Comparison of ENCODE assay signal across 1 cellular context in the genomic region with DNA sequence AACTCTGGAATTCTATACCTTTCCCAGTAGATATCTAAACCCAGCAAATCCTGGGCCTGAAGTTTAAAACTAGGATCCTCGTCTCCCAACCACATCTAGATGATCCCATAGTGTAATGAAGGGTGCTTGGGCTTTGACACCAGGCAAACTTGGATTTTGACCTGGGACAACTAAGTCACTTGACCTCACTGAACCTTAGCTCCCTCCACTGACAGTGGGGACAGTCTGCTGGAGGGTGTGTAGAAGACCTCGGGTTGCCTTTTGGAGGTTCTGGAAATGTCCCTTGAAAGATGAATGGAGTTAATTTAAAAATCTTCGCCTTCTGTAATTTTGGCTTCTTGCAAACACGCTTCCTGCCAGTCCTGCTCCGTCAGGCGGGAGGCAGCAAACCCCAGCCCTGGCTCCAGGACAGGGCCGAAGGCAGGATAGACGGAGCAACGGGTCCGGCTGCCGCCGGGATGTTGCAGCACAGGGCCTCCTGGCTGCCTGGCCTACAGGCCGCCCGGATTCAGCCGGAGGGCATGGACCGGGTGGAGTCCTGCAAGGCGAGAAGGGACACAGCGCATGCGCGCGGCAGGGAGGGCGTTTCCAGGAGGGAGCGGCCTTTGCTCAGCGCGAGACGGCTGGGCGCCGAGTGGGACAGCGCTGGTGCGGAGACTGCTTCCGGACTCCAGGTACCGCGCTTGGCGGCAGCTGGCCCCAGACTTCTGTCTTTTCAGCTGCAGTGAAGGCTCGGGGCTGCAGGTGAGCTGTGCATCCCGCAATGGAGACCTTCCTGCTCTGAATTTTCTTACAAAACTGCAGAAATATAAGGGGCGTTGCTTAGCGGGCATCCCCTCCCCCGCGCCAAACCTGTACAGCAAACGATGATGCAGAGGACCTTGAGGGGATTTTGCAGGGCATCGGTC.
TF ChIP-seq lines count a peak whose summit lies in the region.

A gene with protein sequence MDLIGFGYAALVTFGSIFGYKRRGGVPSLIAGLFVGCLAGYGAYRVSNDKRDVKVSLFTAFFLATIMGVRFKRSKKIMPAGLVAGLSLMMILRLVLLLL (plus strand): TSS at position 612 of the 908 bp plus-strand sequence. CDS start 5,990 bp downstream, outside the sequence.

TF ChIP-seq in HepG2, 621 proteins besides CTCF, POLR2A, EP300 and RAD21 (continued from another document and continues in another):
- TF ChIP-seq, protein P1, sequence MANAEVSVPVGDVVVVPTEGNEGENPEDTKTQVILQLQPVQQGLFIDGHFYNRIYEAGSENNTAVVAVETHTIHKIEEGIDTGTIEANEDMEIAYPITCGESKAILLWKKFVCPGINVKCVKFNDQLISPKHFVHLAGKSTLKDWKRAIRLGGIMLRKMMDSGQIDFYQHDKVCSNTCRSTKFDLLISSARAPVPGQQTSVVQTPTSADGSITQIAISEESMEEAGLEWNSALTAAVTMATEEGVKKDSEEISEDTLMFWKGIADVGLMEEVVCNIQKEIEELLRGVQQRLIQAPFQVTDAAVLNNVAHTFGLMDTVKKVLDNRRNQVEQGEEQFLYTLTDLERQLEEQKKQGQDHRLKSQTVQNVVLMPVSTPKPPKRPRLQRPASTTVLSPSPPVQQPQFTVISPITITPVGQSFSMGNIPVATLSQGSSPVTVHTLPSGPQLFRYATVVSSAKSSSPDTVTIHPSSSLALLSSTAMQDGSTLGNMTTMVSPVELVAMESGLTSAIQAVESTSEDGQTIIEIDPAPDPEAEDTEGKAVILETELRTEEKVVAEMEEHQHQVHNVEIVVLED (CRISPR knock-in tag; IDR thresholded peaks at IDR 0.05; ENCODE audit: borderline replicate concordance), result peak; percentile 62; the same call in 1 of the 2 replicates
- TF ChIP-seq ZNF788 (CRISPR knock-in tag; IDR thresholded peaks at IDR 0.05; ENCODE audit: borderline replicate concordance) (peak; percentile 81; the same call in 1 of the 2 replicates), ZNF614 (CRISPR knock-in tag; IDR thresholded peaks at IDR 0.05; ENCODE audit: borderline replicate concordance) (peak; percentile 72; the same call in 1 of the 2 replicates), ZNF260 (CRISPR knock-in tag; IDR thresholded peaks at IDR 0.05; ENCODE audit: borderline replicate concordance, low read depth) (no peak), ZFP36 (IDR thresholded peaks at IDR 0.05; ENCODE audit: borderline replicate concordance, low read depth, low read length, partially characterized antibody) (no peak), SALL2 (CRISPR knock-in tag; IDR thresholded peaks at IDR 0.05) (peak; percentile 95), TGIF2 (CRISPR knock-in tag; IDR thresholded peaks at IDR 0.05) (peak; percentile 76), WIZ (CRISPR knock-in tag; IDR thresholded peaks at IDR 0.05) (no peak), ZNF607 (CRISPR knock-in tag; IDR thresholded peaks at IDR 0.05; ENCODE audit: borderline replicate concordance) (no peak; the same call in 1 of the 2 replicates), ZNF652 (CRISPR knock-in tag; IDR thresholded peaks at IDR 0.05; ENCODE audit: borderline replicate concordance, low read depth) (no peak), HHEX (CRISPR knock-in tag; IDR thresholded peaks at IDR 0.05) (no peak), CCAR2 (optimal IDR thresholded peaks at IDR 0.05; ENCODE audit: low read depth, low read length) (no peak), HOXA7 (CRISPR knock-in tag; IDR thresholded peaks at IDR 0.05) (no peak), REXO4 (CRISPR knock-in tag; IDR thresholded peaks at IDR 0.05; ENCODE audit: borderline replicate concordance) (no peak), NCOR1 (IDR thresholded peaks at IDR 0.05; ENCODE audit: borderline replicate concordance, low read length) (peak; percentile 46; the same call in 1 of the 2 replicates), MED13 (CRISPR knock-in tag; IDR thresholded peaks at IDR 0.05) (peak; percentile 43; the same call in 1 of the 2 replicates), ZNF83 (CRISPR knock-in tag; IDR thresholded peaks at IDR 0.05; ENCODE audit: borderline replicate concordance) (peak; percentile 22; the same call in 1 of the 2 replicates), ZNF567 (CRISPR knock-in tag; IDR thresholded peaks at IDR 0.05; ENCODE audit: borderline replicate concordance) (peak; percentile 92; the same call in 1 of the 2 replicates), ETV6 (CRISPR knock-in tag; conservative IDR thresholded peaks at IDR 0.05) (peak; percentile 76), ZFP36L2 (CRISPR knock-in tag; IDR thresholded peaks at IDR 0.05) (0 out of 2 replicates have a peak, but pooled peaks have one; percentile 60)
- TF ChIP-seq, protein P2, sequence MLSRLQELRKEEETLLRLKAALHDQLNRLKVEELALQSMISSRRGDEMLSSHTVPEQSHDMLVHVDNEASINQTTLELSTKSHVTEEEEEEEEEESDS (CRISPR knock-in tag; IDR thresholded peaks at IDR 0.05; ENCODE audit: borderline replicate concordance), result no peak
- TF ChIP-seq, protein P3, sequence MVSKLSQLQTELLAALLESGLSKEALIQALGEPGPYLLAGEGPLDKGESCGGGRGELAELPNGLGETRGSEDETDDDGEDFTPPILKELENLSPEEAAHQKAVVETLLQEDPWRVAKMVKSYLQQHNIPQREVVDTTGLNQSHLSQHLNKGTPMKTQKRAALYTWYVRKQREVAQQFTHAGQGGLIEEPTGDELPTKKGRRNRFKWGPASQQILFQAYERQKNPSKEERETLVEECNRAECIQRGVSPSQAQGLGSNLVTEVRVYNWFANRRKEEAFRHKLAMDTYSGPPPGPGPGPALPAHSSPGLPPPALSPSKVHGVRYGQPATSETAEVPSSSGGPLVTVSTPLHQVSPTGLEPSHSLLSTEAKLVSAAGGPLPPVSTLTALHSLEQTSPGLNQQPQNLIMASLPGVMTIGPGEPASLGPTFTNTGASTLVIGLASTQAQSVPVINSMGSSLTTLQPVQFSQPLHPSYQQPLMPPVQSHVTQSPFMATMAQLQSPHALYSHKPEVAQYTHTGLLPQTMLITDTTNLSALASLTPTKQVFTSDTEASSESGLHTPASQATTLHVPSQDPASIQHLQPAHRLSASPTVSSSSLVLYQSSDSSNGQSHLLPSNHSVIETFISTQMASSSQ (IDR thresholded peaks at IDR 0.05; ENCODE audit: low read depth), result no peak
- TF ChIP-seq, protein P3 (CRISPR knock-in tag; IDR thresholded peaks at IDR 0.05; ENCODE audit: borderline replicate concordance), result peak; percentile 41; the same call in 1 of the 2 replicates
- TF ChIP-seq, protein P4, sequence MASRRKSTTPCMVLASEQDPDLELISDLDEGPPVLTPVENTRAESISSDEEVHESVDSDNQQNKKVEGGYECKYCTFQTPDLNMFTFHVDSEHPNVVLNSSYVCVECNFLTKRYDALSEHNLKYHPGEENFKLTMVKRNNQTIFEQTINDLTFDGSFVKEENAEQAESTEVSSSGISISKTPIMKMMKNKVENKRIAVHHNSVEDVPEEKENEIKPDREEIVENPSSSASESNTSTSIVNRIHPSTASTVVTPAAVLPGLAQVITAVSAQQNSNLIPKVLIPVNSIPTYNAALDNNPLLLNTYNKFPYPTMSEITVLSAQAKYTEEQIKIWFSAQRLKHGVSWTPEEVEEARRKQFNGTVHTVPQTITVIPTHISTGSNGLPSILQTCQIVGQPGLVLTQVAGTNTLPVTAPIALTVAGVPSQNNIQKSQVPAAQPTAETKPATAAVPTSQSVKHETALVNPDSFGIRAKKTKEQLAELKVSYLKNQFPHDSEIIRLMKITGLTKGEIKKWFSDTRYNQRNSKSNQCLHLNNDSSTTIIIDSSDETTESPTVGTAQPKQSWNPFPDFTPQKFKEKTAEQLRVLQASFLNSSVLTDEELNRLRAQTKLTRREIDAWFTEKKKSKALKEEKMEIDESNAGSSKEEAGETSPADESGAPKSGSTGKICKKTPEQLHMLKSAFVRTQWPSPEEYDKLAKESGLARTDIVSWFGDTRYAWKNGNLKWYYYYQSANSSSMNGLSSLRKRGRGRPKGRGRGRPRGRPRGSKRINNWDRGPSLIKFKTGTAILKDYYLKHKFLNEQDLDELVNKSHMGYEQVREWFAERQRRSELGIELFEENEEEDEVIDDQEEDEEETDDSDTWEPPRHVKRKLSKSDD (CRISPR knock-in tag; IDR thresholded peaks at IDR 0.05; ENCODE audit: low read depth), result no peak
- TF ChIP-seq, protein P5, sequence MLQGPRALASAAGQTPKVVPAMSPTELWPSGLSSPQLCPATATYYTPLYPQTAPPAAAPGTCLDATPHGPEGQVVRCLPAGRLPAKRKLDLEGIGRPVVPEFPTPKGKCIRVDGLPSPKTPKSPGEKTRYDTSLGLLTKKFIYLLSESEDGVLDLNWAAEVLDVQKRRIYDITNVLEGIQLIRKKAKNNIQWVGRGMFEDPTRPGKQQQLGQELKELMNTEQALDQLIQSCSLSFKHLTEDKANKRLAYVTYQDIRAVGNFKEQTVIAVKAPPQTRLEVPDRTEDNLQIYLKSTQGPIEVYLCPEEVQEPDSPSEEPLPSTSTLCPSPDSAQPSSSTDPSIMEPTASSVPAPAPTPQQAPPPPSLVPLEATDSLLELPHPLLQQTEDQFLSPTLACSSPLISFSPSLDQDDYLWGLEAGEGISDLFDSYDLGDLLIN (CRISPR knock-in tag; IDR thresholded peaks at IDR 0.05; ENCODE audit: borderline replicate concordance), result peak; percentile 58; the same call in 1 of the 2 replicates
- TF ChIP-seq, protein P6, sequence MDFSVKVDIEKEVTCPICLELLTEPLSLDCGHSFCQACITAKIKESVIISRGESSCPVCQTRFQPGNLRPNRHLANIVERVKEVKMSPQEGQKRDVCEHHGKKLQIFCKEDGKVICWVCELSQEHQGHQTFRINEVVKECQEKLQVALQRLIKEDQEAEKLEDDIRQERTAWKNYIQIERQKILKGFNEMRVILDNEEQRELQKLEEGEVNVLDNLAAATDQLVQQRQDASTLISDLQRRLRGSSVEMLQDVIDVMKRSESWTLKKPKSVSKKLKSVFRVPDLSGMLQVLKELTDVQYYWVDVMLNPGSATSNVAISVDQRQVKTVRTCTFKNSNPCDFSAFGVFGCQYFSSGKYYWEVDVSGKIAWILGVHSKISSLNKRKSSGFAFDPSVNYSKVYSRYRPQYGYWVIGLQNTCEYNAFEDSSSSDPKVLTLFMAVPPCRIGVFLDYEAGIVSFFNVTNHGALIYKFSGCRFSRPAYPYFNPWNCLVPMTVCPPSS (IDR thresholded peaks at IDR 0.05), result no peak
- TF ChIP-seq, protein P7, sequence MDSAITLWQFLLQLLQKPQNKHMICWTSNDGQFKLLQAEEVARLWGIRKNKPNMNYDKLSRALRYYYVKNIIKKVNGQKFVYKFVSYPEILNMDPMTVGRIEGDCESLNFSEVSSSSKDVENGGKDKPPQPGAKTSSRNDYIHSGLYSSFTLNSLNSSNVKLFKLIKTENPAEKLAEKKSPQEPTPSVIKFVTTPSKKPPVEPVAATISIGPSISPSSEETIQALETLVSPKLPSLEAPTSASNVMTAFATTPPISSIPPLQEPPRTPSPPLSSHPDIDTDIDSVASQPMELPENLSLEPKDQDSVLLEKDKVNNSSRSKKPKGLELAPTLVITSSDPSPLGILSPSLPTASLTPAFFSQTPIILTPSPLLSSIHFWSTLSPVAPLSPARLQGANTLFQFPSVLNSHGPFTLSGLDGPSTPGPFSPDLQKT (CRISPR knock-in tag; IDR thresholded peaks at IDR 0.05; ENCODE audit: borderline replicate concordance), result no peak
- TF ChIP-seq, protein P8, sequence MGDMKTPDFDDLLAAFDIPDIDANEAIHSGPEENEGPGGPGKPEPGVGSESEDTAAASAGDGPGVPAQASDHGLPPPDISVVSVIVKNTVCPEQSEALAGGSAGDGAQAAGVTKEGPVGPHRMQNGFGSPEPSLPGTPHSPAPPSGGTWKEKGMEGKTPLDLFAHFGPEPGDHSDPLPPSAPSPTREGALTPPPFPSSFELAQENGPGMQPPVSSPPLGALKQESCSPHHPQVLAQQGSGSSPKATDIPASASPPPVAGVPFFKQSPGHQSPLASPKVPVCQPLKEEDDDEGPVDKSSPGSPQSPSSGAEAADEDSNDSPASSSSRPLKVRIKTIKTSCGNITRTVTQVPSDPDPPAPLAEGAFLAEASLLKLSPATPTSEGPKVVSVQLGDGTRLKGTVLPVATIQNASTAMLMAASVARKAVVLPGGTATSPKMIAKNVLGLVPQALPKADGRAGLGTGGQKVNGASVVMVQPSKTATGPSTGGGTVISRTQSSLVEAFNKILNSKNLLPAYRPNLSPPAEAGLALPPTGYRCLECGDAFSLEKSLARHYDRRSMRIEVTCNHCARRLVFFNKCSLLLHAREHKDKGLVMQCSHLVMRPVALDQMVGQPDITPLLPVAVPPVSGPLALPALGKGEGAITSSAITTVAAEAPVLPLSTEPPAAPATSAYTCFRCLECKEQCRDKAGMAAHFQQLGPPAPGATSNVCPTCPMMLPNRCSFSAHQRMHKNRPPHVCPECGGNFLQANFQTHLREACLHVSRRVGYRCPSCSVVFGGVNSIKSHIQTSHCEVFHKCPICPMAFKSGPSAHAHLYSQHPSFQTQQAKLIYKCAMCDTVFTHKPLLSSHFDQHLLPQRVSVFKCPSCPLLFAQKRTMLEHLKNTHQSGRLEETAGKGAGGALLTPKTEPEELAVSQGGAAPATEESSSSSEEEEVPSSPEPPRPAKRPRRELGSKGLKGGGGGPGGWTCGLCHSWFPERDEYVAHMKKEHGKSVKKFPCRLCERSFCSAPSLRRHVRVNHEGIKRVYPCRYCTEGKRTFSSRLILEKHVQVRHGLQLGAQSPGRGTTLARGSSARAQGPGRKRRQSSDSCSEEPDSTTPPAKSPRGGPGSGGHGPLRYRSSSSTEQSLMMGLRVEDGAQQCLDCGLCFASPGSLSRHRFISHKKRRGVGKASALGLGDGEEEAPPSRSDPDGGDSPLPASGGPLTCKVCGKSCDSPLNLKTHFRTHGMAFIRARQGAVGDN (CRISPR knock-in tag; IDR thresholded peaks at IDR 0.05), result peak; percentile 100
